Comparison of ENCODE assay signal across 9 cellular contexts in genomic region chr19:35142531-35143230, GRCh38. TPM values are rescaled to one million over a fixed set of nuclear protein-coding genes. Genes with fewer than 3 reads are reported as not detected.
A peak's percentile ranks its signal among the peaks of the same experiment; 100 is the strongest.
DNase-seq lines count a peak whose midpoint lies in the region; ATAC-seq, FAIRE-seq and TF ChIP-seq lines count a peak whose summit lies in the region.
"Had no signal": no experiment of that assay in that cellular context is flagged by ENCODE, and none has a peak within 500 bp of the region (broad histone marks: within the 10 kb centered on the region; RNA-seq: fewer than 3 reads in every experiment).

No MANE protein-coding gene starts in this region.

- no peak overlapping the region for H3K27ac ChIP-seq in naive thymus-derived CD4-positive, alpha-beta T cell (ENCODE audit: low read depth, low read length)
- H3K27ac ChIP-seq in stomach: peak overlapping the region in 2 of 5 donors; percentile 29 to 35

- H3K27me3 ChIP-seq in Loucy (ENCODE audit: insufficient read depth, low read length, poor library complexity, severe bottlenecking): no peaks in the 10 kb centered on the region
- H3K27me3 ChIP-seq in naive thymus-derived CD4-positive, alpha-beta T cell (ENCODE audit: control insufficient read depth in 2 of 2, insufficient read depth in 2 of 2, low read length in 2 of 2): no peaks in the 10 kb centered on the region
- peaks cover 0 to 56% (median 16%) of the 10 kb centered on the region in 3 donors for H3K27me3 ChIP-seq in stomach

- peak overlapping the region; percentile 58; the same call in 1 of the 2 replicates for H2AFZ ChIP-seq in Loucy (ENCODE audit: low read length)

- peak overlapping the region; percentile 62 for H3K4me2 ChIP-seq in Loucy (ENCODE audit: low read depth, low read length, poor library complexity, severe bottlenecking)

- H3K4me1 ChIP-seq in Loucy (ENCODE audit: insufficient read depth, low read length, poor library complexity, severe bottlenecking) (peaks cover 9% of the 10 kb centered on the region), stomach (peaks cover 24 to 61% (median 52%) of the 10 kb centered on the region in 4 donors)
- H3K4me1 ChIP-seq in naive thymus-derived CD4-positive, alpha-beta T cell (ENCODE audit: control insufficient read depth in 2 of 2, insufficient read depth in 2 of 2, low read length in 2 of 2): peaks cover 28 to 34% of the 10 kb centered on the region in 2 donors

- TF ChIP-seq POLR2A in stomach (IDR thresholded peaks at IDR 0.05) (no peak), H54 (IDR thresholded peaks at IDR 0.05; ENCODE audit: low read depth, low read length) (no peak)

- peak; percentile 45 for TF ChIP-seq CTCF in Loucy (conservative IDR thresholded peaks at IDR 0.05; ENCODE audit: low read length)
- TF ChIP-seq CTCF in stomach (IDR thresholded peaks at IDR 0.05): peak in 3 of 7 experiments; percentile 52 to 83 (median 65)

- peaks cover 30% of the 10 kb centered on the region for H3K4me1 Mint-ChIP-seq in activated CD4-positive, alpha-beta T cell treated with anti-CD3 and anti-CD28 coated beads, Interleukin-2, amount 10 ng/mL, durations not matched to agents 24 days and 14 days
- H3K4me1 Mint-ChIP-seq in dendritic cell treated with granulocyte-macrophage colony-stimulating factor and Interleukin-4, amounts not matched to agents 40 ng/mL and 50 ng/mL, for 4 days (ENCODE audit: low read depth): peaks cover 53% of the 10 kb centered on the region
- H3K4me1 Mint-ChIP-seq in naive thymus-derived CD4-positive, alpha-beta T cell: peaks cover 29 to 47% (median 40%) of the 10 kb centered on the region in 7 donors

- no peak overlapping the region for H3K27ac Mint-ChIP-seq in activated CD4-positive, alpha-beta T cell treated with anti-CD3 and anti-CD28 coated beads, Interleukin-2, amount 10 ng/mL, durations not matched to agents 24 days and 14 days
- no peak overlapping the region for H3K27ac Mint-ChIP-seq in dendritic cell treated with granulocyte-macrophage colony-stimulating factor and Interleukin-4, amounts not matched to agents 40 ng/mL and 50 ng/mL, for 4 days
- peak overlapping the region in 4 of 9 donors; percentile 68 to 93 (median 89) for H3K27ac Mint-ChIP-seq in naive thymus-derived CD4-positive, alpha-beta T cell

- H3F3A ChIP-seq in Loucy (ENCODE audit: low read depth): no peaks in the 10 kb centered on the region

- no peak for TF ChIP-seq EP300 in stomach (IDR thresholded peaks at IDR 0.05)

- POLR2A ChIA-PET in naive thymus-derived CD4-positive, alpha-beta T cell (lab: Charles Lee): interaction anchor here (0.7 to 6.6 kb wide), 17 partner anchors 11 to 598 kb away, joined by 3 to 54 read pairs (median 4); partner anchors contain the start of genes FXYD5 and USF2

- DNase-seq in COLO829 (ENCODE audit: low spot score) (peak; percentile 63), stomach (peak; percentile 64), H54 (ENCODE audit: insufficient read length, low spot score) (no peak), NCI-H524 treated with DMSO at 0.1 percent for 48 hours (lab: John Stamatoyannopoulos, UW) (no peak)
- DNase-seq in activated CD4-positive, alpha-beta T cell treated with anti-CD3 and anti-CD28 coated beads, Interleukin-2, amount 10 ng/mL, durations not matched to agents 24 days and 14 days: peak; percentile 92
- peak; percentile 59 to 86 (median 70) for DNase-seq in naive thymus-derived CD4-positive, alpha-beta T cell

- no peak for FAIRE-seq in H54 (lab: Jason Lieb, UNC)

- no peak overlapping the region for H3K9ac ChIP-seq in Loucy (ENCODE audit: low read depth, low read length, poor library complexity, severe bottlenecking)

- H3K79me2 ChIP-seq in Loucy (ENCODE audit: insufficient read depth, low read length): no peaks in the 10 kb centered on the region

- 3 to 18% (median 6%) methylated on average over 18 to 49 of the region's 50 CpGs for WGBS in stomach, 5 donors

- H3K36me3 Mint-ChIP-seq in activated CD4-positive, alpha-beta T cell treated with anti-CD3 and anti-CD28 coated beads, Interleukin-2, amount 10 ng/mL, durations not matched to agents 24 days and 14 days (ENCODE audit: low read depth): no peaks in the 10 kb centered on the region
- H3K36me3 Mint-ChIP-seq in dendritic cell treated with granulocyte-macrophage colony-stimulating factor and Interleukin-4, amounts not matched to agents 40 ng/mL and 50 ng/mL, for 4 days (ENCODE audit: low read depth): no peaks in the 10 kb centered on the region
- peaks cover 0 to 3% (median 0%) of the 10 kb centered on the region in 5 donors for H3K36me3 Mint-ChIP-seq in naive thymus-derived CD4-positive, alpha-beta T cell

- H3K9me3 Mint-ChIP-seq in activated CD4-positive, alpha-beta T cell treated with anti-CD3 and anti-CD28 coated beads, Interleukin-2, amount 10 ng/mL, durations not matched to agents 24 days and 14 days: no peaks in the 10 kb centered on the region
- no peaks in the 10 kb centered on the region for H3K9me3 Mint-ChIP-seq in dendritic cell treated with granulocyte-macrophage colony-stimulating factor and Interleukin-4, amounts not matched to agents 40 ng/mL and 50 ng/mL, for 4 days
- peaks cover 0 to 2% (median 0%) of the 10 kb centered on the region in 11 donors for H3K9me3 Mint-ChIP-seq in naive thymus-derived CD4-positive, alpha-beta T cell

- no peaks in the 10 kb centered on the region for H4K20me1 ChIP-seq in Loucy (ENCODE audit: insufficient read depth, low read length, poor library complexity, severe bottlenecking)

- intact Hi-C loops in activated CD4-positive, alpha-beta T cell treated with anti-CD3 and anti-CD28 coated beads, Interleukin-2, amount 10 ng/mL, durations not matched to agents 24 days and 14 days (cut with micrococcal nuclease): no loop called here
- intact Hi-C loops in dendritic cell treated with granulocyte-macrophage colony-stimulating factor and Interleukin-4, amounts not matched to agents 40 ng/mL and 50 ng/mL, for 4 days (cut with micrococcal nuclease): no loop called here
- intact Hi-C loops in naive thymus-derived CD4-positive, alpha-beta T cell (cut with micrococcal nuclease): loop anchor here (1.0 to 10.0 kb wide), 6 partner anchors 11 to 500 kb away; partner anchors contain the start of genes ETV2 (in 1 of the 2), FFAR1 (in 1 of the 2), SCGB2B2 (in 1 of the 2) and USF2 (in 1 of the 2)
- intact Hi-C loops in stomach (cut with DNase I; ENCODE audit: low total_unique reads): loop anchor here (10.0 kb wide), 1 partner anchor 122 kb away; the partner anchor contains the start of gene USF2

- H3K36me3 ChIP-seq in Loucy (ENCODE audit: insufficient read depth, low read length): no peaks in the 10 kb centered on the region
- no peaks in the 10 kb centered on the region for H3K36me3 ChIP-seq in naive thymus-derived CD4-positive, alpha-beta T cell (ENCODE audit: control insufficient read depth in 2 of 3, insufficient read depth in 3 of 3, low read length in 3 of 3)
- no peaks in the 10 kb centered on the region for H3K36me3 ChIP-seq in stomach

- CTCF ChIA-PET in naive thymus-derived CD4-positive, alpha-beta T cell (lab: Charles Lee): interaction anchor here (0.6 to 4.9 kb wide), 15 partner anchors 9 to 745 kb away, joined by 3 to 45 read pairs (median 4); partner anchors contain the start of gene FXYD5

- H3K27me3 Mint-ChIP-seq in activated CD4-positive, alpha-beta T cell treated with anti-CD3 and anti-CD28 coated beads, Interleukin-2, amount 10 ng/mL, durations not matched to agents 24 days and 14 days: peaks cover 17% of the 10 kb centered on the region
- peaks cover 58% of the 10 kb centered on the region for H3K27me3 Mint-ChIP-seq in dendritic cell treated with granulocyte-macrophage colony-stimulating factor and Interleukin-4, amounts not matched to agents 40 ng/mL and 50 ng/mL, for 4 days
- peaks cover 0 to 27% (median 0%) of the 10 kb centered on the region in 5 donors for H3K27me3 Mint-ChIP-seq in naive thymus-derived CD4-positive, alpha-beta T cell

- H3K4me3 ChIP-seq in Loucy (ENCODE audit: low read length, poor library complexity, severe bottlenecking): peak overlapping the region; percentile 50
- H3K4me3 ChIP-seq in naive thymus-derived CD4-positive, alpha-beta T cell (ENCODE audit: low read length): peak overlapping the region; percentile 65
- H3K4me3 ChIP-seq in stomach: peak overlapping the region; percentile 16 to 35 (median 18)

- peak; percentile 60 for ATAC-seq in naive thymus-derived CD4-positive, alpha-beta T cell

- no peaks in the 10 kb centered on the region for H3K9me2 ChIP-seq in Loucy (replicated peaks; ENCODE audit: low read depth, low read length)

- H3K9me3 ChIP-seq in Loucy (ENCODE audit: insufficient read depth, low read depth, low read length): no peaks in the 10 kb centered on the region
- no peaks in the 10 kb centered on the region for H3K9me3 ChIP-seq in naive thymus-derived CD4-positive, alpha-beta T cell (ENCODE audit: control insufficient read depth in 2 of 3, low read length in 3 of 3)
- no peaks in the 10 kb centered on the region for H3K9me3 ChIP-seq in stomach

- H3K4me3 Mint-ChIP-seq in activated CD4-positive, alpha-beta T cell treated with anti-CD3 and anti-CD28 coated beads, Interleukin-2, amount 10 ng/mL, durations not matched to agents 24 days and 14 days: peak overlapping the region; percentile 87
- peak overlapping the region; percentile 24 for H3K4me3 Mint-ChIP-seq in dendritic cell treated with granulocyte-macrophage colony-stimulating factor and Interleukin-4, amounts not matched to agents 40 ng/mL and 50 ng/mL, for 4 days
- H3K4me3 Mint-ChIP-seq in naive thymus-derived CD4-positive, alpha-beta T cell: peak overlapping the region; percentile 45 to 96 (median 82)

RNA-seq across cellular contexts. Expression of gene FXYD7, which starts 0.4 kb away (rescaled TPM):
- total RNA-seq in activated CD4-positive, alpha-beta T cell treated with anti-CD3 and anti-CD28 coated beads, Interleukin-2, amount 10 ng/mL, durations not matched to agents 24 days and 14 days: 0.23 TPM in 1 of 2 replicates, not detected in the other
- 10 to 100 TPM in 1 of 5 experiments, 1 to 10 TPM in 4; 1.8 to 13.2 (median 3.5) TPM for total RNA-seq in naive thymus-derived CD4-positive, alpha-beta T cell
- polyA plus RNA-seq in naive thymus-derived CD4-positive, alpha-beta T cell: 1 to 10 TPM; 2.1 to 2.6 TPM
- 1 to 10 TPM in 1 of 5 donors, not detected in 4; 2.6 TPM for total RNA-seq in stomach
- under 1 TPM in 1 of 3 donors, not detected in 2; 0.55 TPM for polyA plus RNA-seq in stomach
- total RNA-seq: M059J had no signal

RNA-seq across cellular contexts. Expression of gene FXYD1, which starts 4.1 kb away (rescaled TPM):
- total RNA-seq in activated CD4-positive, alpha-beta T cell treated with anti-CD3 and anti-CD28 coated beads, Interleukin-2, amount 10 ng/mL, durations not matched to agents 24 days and 14 days: 0.79 TPM in 1 of 2 replicates, not detected in the other
- 1 to 10 TPM in 1 of 5 experiments, under 1 TPM in 2, not detected in 2; 0.46 to 1.2 (median 0.78) TPM for total RNA-seq in naive thymus-derived CD4-positive, alpha-beta T cell
- polyA plus RNA-seq in naive thymus-derived CD4-positive, alpha-beta T cell: under 1 TPM in 1 of 2 donors, not detected in 1; 0.91 TPM
- total RNA-seq in stomach: 100 to 1,000 TPM in 1 of 5 donors, 10 to 100 TPM in 2, 1 to 10 TPM in 1, not detected in 1; 7.5 to 193 (median 14.8) TPM
- 10 to 100 TPM; 24.0 to 67.4 (median 60.3) TPM for polyA plus RNA-seq in stomach
- total RNA-seq: M059J had no signal

RNA-seq across cellular contexts. Expression of gene LGI4, which starts 7.8 kb away (rescaled TPM):
- 0.07 and 0.16 TPM in 2 replicates for total RNA-seq in activated CD4-positive, alpha-beta T cell treated with anti-CD3 and anti-CD28 coated beads, Interleukin-2, amount 10 ng/mL, durations not matched to agents 24 days and 14 days
- 1 to 10 TPM in 1 of 5 experiments, under 1 TPM in 4; 0.19 to 1.6 (median 0.51) TPM for total RNA-seq in naive thymus-derived CD4-positive, alpha-beta T cell
- not detected for polyA plus RNA-seq in naive thymus-derived CD4-positive, alpha-beta T cell
- 10 to 100 TPM in 3 of 5 donors, 1 to 10 TPM in 2; 3.1 to 40.0 (median 16.3) TPM for total RNA-seq in stomach
- polyA plus RNA-seq in stomach: 10 to 100 TPM in 2 of 3 donors, 1 to 10 TPM in 1; 4.4 to 18.6 (median 10.4) TPM
- total RNA-seq: M059J had no signal

RNA-seq across cellular contexts. Expression of gene FXYD5, which starts 11.9 kb away (rescaled TPM):
- 273 and 286 TPM in 2 replicates for total RNA-seq in activated CD4-positive, alpha-beta T cell treated with anti-CD3 and anti-CD28 coated beads, Interleukin-2, amount 10 ng/mL, durations not matched to agents 24 days and 14 days
- total RNA-seq in naive thymus-derived CD4-positive, alpha-beta T cell: 100 to 1,000 TPM; 362 to 458 (median 387) TPM
- 100 to 1,000 TPM; 464 to 575 TPM for polyA plus RNA-seq in naive thymus-derived CD4-positive, alpha-beta T cell
- 100 to 1,000 TPM in 1 of 5 donors, 10 to 100 TPM in 4; 10.3 to 118 (median 19.2) TPM for total RNA-seq in stomach
- 10 to 100 TPM; 37.9 to 81.1 (median 55.0) TPM for polyA plus RNA-seq in stomach

RNA-seq across cellular contexts. Expression of gene FXYD3, which starts 27.1 kb away (rescaled TPM):
- total RNA-seq in activated CD4-positive, alpha-beta T cell treated with anti-CD3 and anti-CD28 coated beads, Interleukin-2, amount 10 ng/mL, durations not matched to agents 24 days and 14 days: not detected in 2 replicates
- not detected for total RNA-seq in naive thymus-derived CD4-positive, alpha-beta T cell
- polyA plus RNA-seq in naive thymus-derived CD4-positive, alpha-beta T cell: not detected
- 100 to 1,000 TPM in 4 of 5 donors, 10 to 100 TPM in 1; 84.8 to 704 (median 191) TPM for total RNA-seq in stomach
- polyA plus RNA-seq in stomach: 100 to 1,000 TPM; 442 to 800 (median 537) TPM

Comparison
In these comparisons a context has a peak if more than half of its experiments do, and no peak if none do; other contexts are left out.
1. DNase-seq: peak in COLO829 (single experiment), activated CD4-positive, alpha-beta T cell treated with anti-CD3 and anti-CD28 coated beads, Interleukin-2, amount 10 ng/mL, durations not matched to agents 24 days and 14 days (single experiment), naive thymus-derived CD4-positive, alpha-beta T cell (9 of 9) and stomach (single experiment); none in H54 (single experiment) and NCI-H524 treated with DMSO at 0.1 percent for 48 hours (single experiment).
2. H3K4me3 Mint-ChIP-seq: peak in every context shown above with its lines; median percentile 87 in activated CD4-positive, alpha-beta T cell treated with anti-CD3 and anti-CD28 coated beads, Interleukin-2, amount 10 ng/mL, durations not matched to agents 24 days and 14 days; 82 in naive thymus-derived CD4-positive, alpha-beta T cell; 24 in dendritic cell treated with granulocyte-macrophage colony-stimulating factor and Interleukin-4, amounts not matched to agents 40 ng/mL and 50 ng/mL, for 4 days.
3. intact Hi-C loops: an anchor here in naive thymus-derived CD4-positive, alpha-beta T cell (1.0 to 10.0 kb wide) and stomach (10.0 kb wide); none called in activated CD4-positive, alpha-beta T cell treated with anti-CD3 and anti-CD28 coated beads, Interleukin-2, amount 10 ng/mL, durations not matched to agents 24 days and 14 days and dendritic cell treated with granulocyte-macrophage colony-stimulating factor and Interleukin-4, amounts not matched to agents 40 ng/mL and 50 ng/mL, for 4 days.
4. Peak in every context shown above with its lines, with median percentiles within 50 percentile points of each other: H3K4me3 ChIP-seq.